In genomic region chr2:60438136-60438535, GRCh38 we compare ENCODE assay signal across 18 cellular contexts.
DNase-seq lines count a peak whose midpoint lies in the region; ATAC-seq, FAIRE-seq and TF ChIP-seq lines count a peak whose summit lies in the region.
"Had no signal": no experiment of that assay in that cellular context is flagged by ENCODE, and none has a peak within 500 bp of the region (broad histone marks: within the 10 kb centered on the region; RNA-seq: fewer than 3 reads in every experiment).

No MANE protein-coding gene starts in this region.

- H3K4me3 Mint-ChIP-seq in nephron progenitor cell (peak overlapping the region; percentile 4), H9 (no peak overlapping the region)
- H3K4me3 Mint-ChIP-seq: CD4-positive, alpha-beta memory T cell had no signal

- peak overlapping the region; percentile 68 for H3K4me2 ChIP-seq in BLaER1
- no peak overlapping the region for H3K4me2 ChIP-seq in H9 (ENCODE audit: insufficient read depth, insufficient read length, low read length)

- H4K91ac ChIP-seq in H9 (ENCODE audit: insufficient read length, low read depth, low read length) = no peak overlapping the region

- no peak overlapping the region for H4K8ac ChIP-seq in H9 (replicated peaks; ENCODE audit: insufficient read length, low read depth, low read length)

- peaks cover 73% of the 10 kb centered on the region for H3K4me1 Mint-ChIP-seq in nephron progenitor cell
- peaks cover 36 to 55% of the 10 kb centered on the region in 2 experiments for H3K4me1 Mint-ChIP-seq in H9
- H3K4me1 Mint-ChIP-seq: CD4-positive, alpha-beta memory T cell had no signal

- H3K79me2 ChIP-seq in H9 (ENCODE audit: insufficient read depth, low read length) = no peaks in the 10 kb centered on the region

- no peak overlapping the region for H3K4me3 ChIP-seq in BLaER1

- H3K27me3 ChIP-seq in BLaER1 = no peaks in the 10 kb centered on the region
- no peaks in the 10 kb centered on the region for H3K27me3 ChIP-seq in H9 (ENCODE audit: insufficient read depth, low read length)

- H2BK20ac ChIP-seq in H9 (ENCODE audit: low read depth, low read length, poor library complexity, severe bottlenecking) = no peak overlapping the region

- H4K20me1 ChIP-seq in BLaER1 (no peaks in the 10 kb centered on the region), H9 (ENCODE audit: control insufficient read depth, insufficient read depth, insufficient read length) (no peaks in the 10 kb centered on the region)

- H3K9ac ChIP-seq in BLaER1 (no peak overlapping the region), H9 (ENCODE audit: extremely low read depth, insufficient read length, low read length) (no peak overlapping the region)

- no peak overlapping the region for H2BK12ac ChIP-seq in H9 (ENCODE audit: insufficient read length, low read depth, low read length)

- H3K9me3 ChIP-seq in BLaER1 (no peaks in the 10 kb centered on the region), H9 (ENCODE audit: control insufficient read depth, low read depth, low read length) (no peaks in the 10 kb centered on the region)

- H3K27ac Mint-ChIP-seq in nephron progenitor cell = no peak overlapping the region
- 0 out of 7 replicates have a peak overlapping the region, but pooled peaks of 1 of the 3 experiments have one; percentile 22 for H3K27ac Mint-ChIP-seq in H9
- H3K27ac Mint-ChIP-seq: CD4-positive, alpha-beta memory T cell had no signal

- H3K23ac ChIP-seq in H9 (ENCODE audit: insufficient read length, low read depth, low read length) = no peak overlapping the region

- WGBS in H9 (ENCODE audit: extremely low coverage, insufficient read length, low lambda C conversion rate) = no CpG with 5 or more reads among the region's 4 CpGs

- no peak for TF ChIP-seq CTCF in nephron progenitor cell (IDR thresholded peaks at IDR 0.05)
- no peak for TF ChIP-seq CTCF in H9 (conservative IDR thresholded peaks at IDR 0.05)

- no peaks in the 10 kb centered on the region for H3K23me2 ChIP-seq in H9 (ENCODE audit: insufficient read length, low read depth, low read length, poor library complexity, severe bottlenecking)

- H3K27me3 Mint-ChIP-seq in nephron progenitor cell (ENCODE audit: low read depth, poor library complexity) (peaks cover 18% of the 10 kb centered on the region), H9 (ENCODE audit: low read depth) (peaks cover 9% of the 10 kb centered on the region)

- no peak overlapping the region for H3T11ph ChIP-seq in H9 (ENCODE audit: low read length)

- no peaks in the 10 kb centered on the region for H3K9me3 Mint-ChIP-seq in nephron progenitor cell
- no peaks in the 10 kb centered on the region; a peak in 1 of 5 replicates for H3K9me3 Mint-ChIP-seq in H9
- H3K9me3 Mint-ChIP-seq: CD4-positive, alpha-beta memory T cell had no signal

- H3K36me3 ChIP-seq in BLaER1 = no peaks in the 10 kb centered on the region

- no peaks in the 10 kb centered on the region for H3K36me3 Mint-ChIP-seq in nephron progenitor cell (ENCODE audit: low read depth)
- no peaks in the 10 kb centered on the region for H3K36me3 Mint-ChIP-seq in H9 (ENCODE audit: insufficient read depth in 1 of 3, low read depth in 3 of 3)
- H3K36me3 Mint-ChIP-seq: CD4-positive, alpha-beta memory T cell had no signal

- H2BK120ac ChIP-seq in H9 (ENCODE audit: low read depth, low read length, poor library complexity, severe bottlenecking) = no peak overlapping the region

- no peak overlapping the region for H3K4ac ChIP-seq in H9 (ENCODE audit: low read depth, low read length)

- H3K4me1 ChIP-seq in BLaER1 (peaks cover 37% of the 10 kb centered on the region), H9 (ENCODE audit: insufficient read depth, low read length) (peaks cover 4% of the 10 kb centered on the region; the same call in 1 of the 2 replicates)

- no peak overlapping the region for H2BK15ac ChIP-seq in H9 (ENCODE audit: low read depth, low read length)

- H2AFZ ChIP-seq in H9 (ENCODE audit: low read length) = no peak overlapping the region

- DNase-seq in GM18507 (ENCODE audit: extremely low spot score, insufficient read length, low read depth) = no peak
- DNase-seq in SK-N-DZ (ENCODE audit: low spot score) = peak; percentile 30
- DNase-seq in nephron progenitor cell = no peak
- no peak for DNase-seq in NCI-H524 (lab: John Stamatoyannopoulos, UW)
- DNase-seq in H9 = no peak
- DNase-seq: CD4-positive, alpha-beta memory T cell; DMS79 treated with DMSO at 0.1 percent for 48 hours; GOT3; KG1; NCI-H1048; NCI-H1436 treated with DMSO at 0.1 percent for 48 hours; NCI-H2029 treated with DMSO at 0.1 percent for 48 hours; NCI-H2171 treated with DMSO at 0.1 percent for 48 hours; NCI-H774 had no signal

- H3K56ac ChIP-seq in H9 (ENCODE audit: insufficient read length, low read depth, low read length) = no peak overlapping the region

- no peak for ATAC-seq in GM19463 (IDR thresholded peaks at IDR 0.05; ENCODE audit: unreplicated experiment)
- ATAC-seq: Panc1 had no signal

- no peak overlapping the region for H3K14ac ChIP-seq in H9 (ENCODE audit: insufficient read depth, low read length)

- H3K18ac ChIP-seq in H9 (ENCODE audit: insufficient read length, low read depth, low read length) = no peak overlapping the region

- H2BK5ac ChIP-seq in H9 (ENCODE audit: insufficient read length, low read length) = no peak overlapping the region

- H3K27ac ChIP-seq in BLaER1 = no peak overlapping the region
- no peak overlapping the region for H3K27ac ChIP-seq in H9 (ENCODE audit: insufficient read length, low read depth, low read length)

- H4K5ac ChIP-seq in H9 (ENCODE audit: insufficient read length, low read depth, low read length) = no peak overlapping the region

- no peaks in the 10 kb centered on the region for H3K79me1 ChIP-seq in H9 (ENCODE audit: insufficient read depth, low read depth, low read length, poor library complexity, severe bottlenecking)

- no peak overlapping the region for H2AK5ac ChIP-seq in H9 (ENCODE audit: insufficient read length, low read length)

- FAIRE-seq in GM18507 (lab: Jason Lieb, UNC) = peak; percentile 46
- FAIRE-seq: G401.6 had no signal
